In genomic region chr21:29499734-29500343, GRCh38 we compare ENCODE assay signal across 9 cellular contexts.
DNase-seq lines count a peak whose midpoint lies in the region; ATAC-seq and TF ChIP-seq lines count a peak whose summit lies in the region.
"Had no signal": no experiment of that assay in that cellular context is flagged by ENCODE, and none has a peak within 500 bp of the region (broad histone marks: within the 10 kb centered on the region; RNA-seq: fewer than 3 reads in every experiment).

No MANE protein-coding gene starts in this region.

- DNase-seq in COLO829 (ENCODE audit: low spot score) (peak; percentile 49), HCEC 1CT (peak; percentile 68), RPMI7951 (ENCODE audit: low read depth) (peak; percentile 66), fibroblast of the aortic adventitia (ENCODE audit: low read depth) (no peak), spleen (no peak), cortex of kidney (lab: John Stamatoyannopoulos, UW) (no peak)
- DNase-seq in activated naive CD4-positive, alpha-beta T cell treated with Interleukin-2 at 50 U/mL for 16 hours = no peak

- H3K27ac ChIP-seq in spleen = no peak overlapping the region
- H3K27ac ChIP-seq: SK-N-MC had no signal

- H3K4me1 ChIP-seq in spleen = no peaks in the 10 kb centered on the region

- no peaks in the 10 kb centered on the region for H3K27me3 ChIP-seq in spleen (replicated peaks in 1 of 7)

- H3K36me3 ChIP-seq in spleen = peaks cover 0 to 12% (median 0%) of the 10 kb centered on the region in 6 donors

- intact Hi-C loops in spleen (cut with DNase I; ENCODE audit: low total_unique reads) = no loop called here

- 91 to 95% (median 92%) methylated on average over 7 to 10 of the region's 10 CpGs for WGBS in spleen, 5 donors

- no peak overlapping the region for H3K4me3 ChIP-seq in fibroblast of the aortic adventitia (ENCODE audit: low read depth, low read length)
- H3K4me3 ChIP-seq in spleen = no peak overlapping the region
- H3K4me3 ChIP-seq: SK-N-MC had no signal

- TF ChIP-seq CTCF in fibroblast of the aortic adventitia (IDR thresholded peaks at IDR 0.05; ENCODE audit: insufficient read depth, low read length) (peak; percentile 26), spleen (IDR thresholded peaks at IDR 0.05 in 8 of 11, conservative IDR thresholded peaks at IDR 0.05 in 3 of 11) (peak in 5 of 11 experiments; percentile 10 to 35 (median 20))

- no peak for TF ChIP-seq POLR2A in spleen (IDR thresholded peaks at IDR 0.05)

- no peak for ATAC-seq in GM19455 (IDR thresholded peaks at IDR 0.05; ENCODE audit: unreplicated experiment)

- peaks cover 0 to 11% (median 2%) of the 10 kb centered on the region in 8 donors for H3K9me3 ChIP-seq in spleen

Comparison
In these comparisons a context has a peak if more than half of its experiments do, and no peak if none do; other contexts are left out.
1. DNase-seq: peak in COLO829 (single experiment), HCEC 1CT (single experiment) and RPMI7951 (single experiment); none in fibroblast of the aortic adventitia (single experiment), spleen (single experiment), cortex of kidney (single experiment) and activated naive CD4-positive, alpha-beta T cell treated with Interleukin-2 at 50 U/mL for 16 hours (single experiment).